In genomic region chr9:130183133-130183762, GRCh38 we compare ENCODE assay signal across 9 cellular contexts. TPM values are rescaled to one million over a fixed set of nuclear protein-coding genes. Genes with fewer than 3 reads are reported as not detected.
DNase-seq lines count a peak whose midpoint lies in the region; ATAC-seq and TF ChIP-seq lines count a peak whose summit lies in the region.
"Had no signal": no experiment of that assay in that cellular context is flagged by ENCODE, and none has a peak within 500 bp of the region (broad histone marks: within the 10 kb centered on the region; RNA-seq: fewer than 3 reads in every experiment).

No MANE protein-coding gene starts in this region.

- H3K4me3 ChIP-seq in cardiac fibroblast (replicated peaks in 1 of 2; ENCODE audit: low read depth in 2 of 2, low read length in 2 of 2), result no peak overlapping the region
- no peak overlapping the region for H3K4me3 ChIP-seq in left lung
- no peak overlapping the region for H3K4me3 ChIP-seq in aorta (ENCODE audit: low read length in 2 of 2)
- H3K4me3 ChIP-seq in lower leg skin (ENCODE audit: low read depth, poor library complexity, severe bottlenecking), result no peak overlapping the region

- TF ChIP-seq POLR2A in lower leg skin (IDR thresholded peaks at IDR 0.05), result no peak

- no peaks in the 10 kb centered on the region for H3K4me1 ChIP-seq in left lung
- peaks cover 0 to 4% of the 10 kb centered on the region in 2 donors for H3K4me1 ChIP-seq in aorta (ENCODE audit: control insufficient read depth in 1 of 2, insufficient read depth in 2 of 2, low read length in 2 of 2)

- peak; percentile 26 for ATAC-seq in Right ventricle myocardium superior (ENCODE audit: poor library complexity)
- no peak for ATAC-seq in left ventricle myocardium superior
- peak; percentile 17 for ATAC-seq in left lung
- peak; percentile 62 for ATAC-seq in aorta (ENCODE audit: low FRiP score)
- ATAC-seq in HG02885 (IDR thresholded peaks at IDR 0.05; ENCODE audit: poor library complexity, unreplicated experiment), result no peak

- DNase-seq in Right ventricle myocardium superior (no peak), left ventricle myocardium superior (no peak), cardiac fibroblast (ENCODE audit: low read depth in 2 of 2) (peak; percentile 56 to 79), left lung (peak in 1 of 2 donors; percentile 67), aorta (peak; percentile 87 to 90), lower leg skin (ENCODE audit: low spot score in 2 of 2) (no peak)
- no peak for DNase-seq in activated CD8-positive, alpha-beta memory T cell treated with anti-CD3 and anti-CD28 coated beads, Interleukin-2, amount 50 U/mL, for 48 hours
- DNase-seq: NCI-H187 treated with DMSO at 0.1 percent for 48 hours had no signal

- TF ChIP-seq CTCF in cardiac fibroblast (IDR thresholded peaks at IDR 0.05; ENCODE audit: low read depth, low read length), result no peak
- no peak for TF ChIP-seq CTCF in left lung (IDR thresholded peaks at IDR 0.05)
- no peak for TF ChIP-seq CTCF in lower leg skin (IDR thresholded peaks at IDR 0.05)

- no peaks in the 10 kb centered on the region for H3K36me3 ChIP-seq in left lung
- no peaks in the 10 kb centered on the region for H3K36me3 ChIP-seq in aorta (ENCODE audit: control insufficient read depth in 1 of 2, insufficient read depth in 2 of 2, low read length in 1 of 2)

- intact Hi-C loops in Right ventricle myocardium superior (cut with DNase I), result no loop called here
- intact Hi-C loops in left ventricle myocardium superior (cut with micrococcal nuclease), result no loop called here
- intact Hi-C loops in left lung (cut with DNase I), result no loop called here
- intact Hi-C loops in aorta (cut with DNase I), result no loop called here
- intact Hi-C loops in lower leg skin (cut with DNase I; ENCODE audit: low total_unique reads), result no loop called here

- peak overlapping the region in 1 of 2 donors; percentile 1 for H3K27ac ChIP-seq in left lung
- H3K27ac ChIP-seq in aorta (ENCODE audit: low read depth in 1 of 2, low read length in 2 of 2), result peak overlapping the region in 1 of 2 donors; percentile 48

- 2 to 3% methylated on average over 7 of the region's 7 CpGs for WGBS in aorta, 2 donors
- WGBS in lower leg skin, 2 donors, result 17 to 33% methylated on average over 4 to 7 of the region's 7 CpGs

- H3K27me3 ChIP-seq in left lung (no peaks in the 10 kb centered on the region), aorta (ENCODE audit: control insufficient read depth in 1 of 2, insufficient read depth in 2 of 2, low read length in 1 of 2) (no peaks in the 10 kb centered on the region)

- H3K9me3 ChIP-seq in left lung (no peaks in the 10 kb centered on the region), aorta (ENCODE audit: control insufficient read depth, low read length) (no peaks in the 10 kb centered on the region)

RNA-seq across cellular contexts. Expression of gene NCS1, which starts 11.0 kb away (rescaled TPM):
- 5.0 TPM for total RNA-seq in Right ventricle myocardium superior
- 4.1 TPM for total RNA-seq in left ventricle myocardium superior
- 10 to 100 TPM; 19.6 to 19.9 TPM for total RNA-seq in left lung
- total RNA-seq in aorta, result 100 to 1,000 TPM in 1 of 2 donors, 10 to 100 TPM in 1; 72.1 to 171 TPM
- 10 to 100 TPM; 21.3 to 22.8 TPM for polyA plus RNA-seq in aorta
- 10 to 100 TPM; 14.4 to 25.2 (median 20.7) TPM for total RNA-seq in lower leg skin

Comparison
In these comparisons a context has a peak if more than half of its experiments do, and no peak if none do; other contexts are left out.
1. ATAC-seq: peak in Right ventricle myocardium superior (single experiment), left lung (single experiment) and aorta (single experiment); none in left ventricle myocardium superior (single experiment) and HG02885 (single experiment).
2. DNase-seq: peak in cardiac fibroblast (2 of 2) and aorta (2 of 2); none in Right ventricle myocardium superior (single experiment), left ventricle myocardium superior (single experiment), activated CD8-positive, alpha-beta memory T cell treated with anti-CD3 and anti-CD28 coated beads, Interleukin-2, amount 50 U/mL, for 48 hours (single experiment) and lower leg skin (0 of 2).